Comparison of ENCODE assay signal across 16 cellular contexts in genomic region chr7:44159824-44160630, GRCh38. TPM values are rescaled to one million over a fixed set of nuclear protein-coding genes. Genes with fewer than 3 reads are reported as not detected.
"Had no signal": no experiment of that assay in that cellular context is flagged by ENCODE, and none has a peak within 500 bp of the region (broad histone marks: within the 10 kb centered on the region; RNA-seq: fewer than 3 reads in every experiment).

No MANE protein-coding gene starts in this region.

- ATAC-seq: activated CD8-positive, alpha-beta memory T cell treated with anti-CD3 and anti-CD28 coated beads, Interleukin-2, amount 10 ng/mL, durations not matched to agents 7 days and 5 days; activated T-cell treated with anti-CD3 and anti-CD28 coated beads, Interleukin-2, amount 50 U/mL, for 4 hours; foreskin keratinocyte; left colon; naive thymus-derived CD8-positive, alpha-beta T cell; T-helper 17 cell had no signal

- DNase-seq: activated CD4-positive, alpha-beta T cell treated with anti-CD3 and anti-CD28 coated beads, Interleukin-2, amount 50 U/mL, for 48 hours; activated CD8-positive, alpha-beta memory T cell treated with anti-CD3 and anti-CD28 coated beads, Interleukin-2, amount 10 ng/mL, durations not matched to agents 7 days and 5 days; activated gamma-delta T cell treated with Interleukin-2 at 50 U/mL for 16 hours; activated T-cell treated with anti-CD3 and anti-CD28 coated beads, Interleukin-2, amount 50 U/mL, for 4 hours; amniotic stem cell; effector memory CD4-positive, alpha-beta T cell; foreskin keratinocyte; left colon; psoas muscle; stimulated activated CD4-positive, alpha-beta T cell treated with anti-CD3 and anti-CD28 coated beads, Interleukin-12 subunit alpha, Interleukin-12 subunit beta, amount 100 ng/mL, for 4 hours; stimulated activated CD4-positive, alpha-beta T cell treated with anti-CD3 and anti-CD28 coated beads, Interleukin-2, amount 100 ng/mL, for 24 hours; T-helper 17 cell; WERI-Rb-1 had no signal

- H3K36me3 ChIP-seq: thoracic aorta, WERI-Rb-1 had no signal

- H3K9me3 ChIP-seq: psoas muscle, thoracic aorta had no signal

- H3K4me3 ChIP-seq: psoas muscle, thoracic aorta had no signal

- H3K27ac ChIP-seq: foreskin keratinocyte, psoas muscle, thoracic aorta, WERI-Rb-1 had no signal

- H3K4me1 ChIP-seq: foreskin keratinocyte had no signal

RNA-seq across cellular contexts. Expression of gene MYL7, which starts 18.9 kb away (rescaled TPM):
- total RNA-seq: activated CD8-positive, alpha-beta memory T cell treated with anti-CD3 and anti-CD28 coated beads, Interleukin-2, amount 10 ng/mL, durations not matched to agents 7 days and 5 days; foreskin keratinocyte; left colon; mucosa of gallbladder; naive thymus-derived CD8-positive, alpha-beta T cell; T-helper 17 cell; thoracic aorta had no signal
- polyA plus RNA-seq: foreskin keratinocyte; naive thymus-derived CD8-positive, alpha-beta T cell had no signal

RNA-seq across cellular contexts. Expression of gene GCK, which starts 29.2 kb away (rescaled TPM):
- total RNA-seq: psoas muscle had no signal
